Comparison of ENCODE assay signal across 18 cellular contexts in the genomic region with DNA sequence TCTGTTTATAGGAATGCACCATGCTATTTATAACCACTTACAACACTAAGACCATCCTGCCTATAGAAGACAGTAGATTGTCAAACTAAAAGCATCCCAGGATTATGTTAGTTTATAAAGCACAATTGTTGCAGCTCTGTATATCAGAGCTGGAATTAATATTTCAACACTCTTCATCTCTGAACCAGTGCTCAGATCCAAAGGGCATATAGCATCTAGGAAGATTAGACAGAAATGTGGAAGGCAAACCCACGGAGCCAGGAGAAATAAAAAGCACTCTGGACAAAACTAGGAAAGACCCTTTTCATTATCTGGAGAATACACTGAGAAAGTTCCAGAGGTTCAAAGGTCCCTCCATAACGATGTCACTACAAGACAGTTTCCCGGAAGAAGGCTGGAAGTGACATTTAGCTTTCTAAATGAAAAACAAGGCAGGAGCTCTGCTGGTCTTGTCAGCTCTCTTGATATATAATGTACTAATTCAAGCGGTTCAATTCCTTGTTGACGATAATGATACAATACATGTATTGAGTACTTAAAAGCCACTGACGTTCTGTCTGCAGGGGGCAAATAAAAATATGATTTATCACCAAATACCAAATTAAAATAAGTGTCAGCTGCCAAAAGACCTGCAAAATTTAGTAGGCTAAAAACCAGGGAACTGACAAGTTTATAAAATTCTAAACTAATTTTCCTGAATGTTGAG.
"Had no signal": no experiment of that assay in that cellular context is flagged by ENCODE, and none has a peak within 500 bp of the region (broad histone marks: within the 10 kb centered on the region; RNA-seq: fewer than 3 reads in every experiment).

No MANE protein-coding gene starts in this region.

- H3K4me3 Mint-ChIP-seq: dendritic cell treated with granulocyte-macrophage colony-stimulating factor and Interleukin-4, amounts not matched to agents 40 ng/mL and 50 ng/mL, for 4 days; effector memory CD8-positive, alpha-beta T cell; immature natural killer cell; naive thymus-derived CD4-positive, alpha-beta T cell; stimulated activated memory B cell treated with anti-CD40 and anti-IgM and Interleukin-4, amounts not matched to agents 10 μg/mL and 1 μg/mL and 100 μg/mL, for 72 hours; stimulated activated naive CD8-positive, alpha-beta T cell treated with anti-CD3 and anti-CD28 coated beads, Interleukin-15, Interleukin-2, amounts not matched to agents 100 ng/mL and 50 ng/mL, for 24 hours had no signal

- H3K27me3 ChIP-seq: esophagus squamous epithelium, gastroesophageal sphincter, neutrophil, ovary, right atrium auricular region had no signal

- H3K9me3 ChIP-seq: esophagus squamous epithelium, gastroesophageal sphincter, neutrophil, ovary, right atrium auricular region had no signal

- H3K4me3 ChIP-seq: esophagus squamous epithelium, gastroesophageal sphincter, ovary, right atrium auricular region, smooth muscle cell had no signal

- H3K4me1 ChIP-seq: gastroesophageal sphincter had no signal

- H3K27me3 Mint-ChIP-seq: dendritic cell treated with granulocyte-macrophage colony-stimulating factor and Interleukin-4, amounts not matched to agents 40 ng/mL and 50 ng/mL, for 4 days; stimulated activated memory B cell treated with anti-CD40 and anti-IgM and Interleukin-4, amounts not matched to agents 10 μg/mL and 1 μg/mL and 100 μg/mL, for 72 hours had no signal

- H3K4me1 Mint-ChIP-seq: immature natural killer cell; naive thymus-derived CD4-positive, alpha-beta T cell had no signal

- H3K36me3 Mint-ChIP-seq: immature natural killer cell; naive thymus-derived CD4-positive, alpha-beta T cell; stimulated activated memory B cell treated with anti-CD40 and anti-IgM and Interleukin-4, amounts not matched to agents 10 μg/mL and 1 μg/mL and 100 μg/mL, for 72 hours had no signal

- H3K36me3 ChIP-seq: esophagus squamous epithelium, gastroesophageal sphincter, neutrophil, ovary, right atrium auricular region had no signal

- ATAC-seq: effector memory CD8-positive, alpha-beta T cell; gastroesophageal sphincter; left cardiac atrium; left ventricle myocardium superior; naive thymus-derived CD4-positive, alpha-beta T cell; stimulated activated memory B cell treated with anti-CD40 and anti-IgM and Interleukin-4, amounts not matched to agents 10 μg/mL and 1 μg/mL and 100 μg/mL, for 72 hours had no signal

- DNase-seq: effector memory CD8-positive, alpha-beta T cell; esophagus squamous epithelium; foreskin fibroblast; immature natural killer cell; left cardiac atrium; left ventricle myocardium superior; naive thymus-derived CD4-positive, alpha-beta T cell; ovary; stimulated activated CD4-positive, alpha-beta T cell treated with anti-CD3 and anti-CD28 coated beads, Interleukin-4, amount 100 ng/mL, for 24 hours; trophoblast cell had no signal

- H3K27ac ChIP-seq: epithelial cell of prostate, esophagus squamous epithelium, gastroesophageal sphincter, neutrophil, ovary, right atrium auricular region had no signal

- H3K27ac Mint-ChIP-seq: dendritic cell treated with granulocyte-macrophage colony-stimulating factor and Interleukin-4, amounts not matched to agents 40 ng/mL and 50 ng/mL, for 4 days; effector memory CD8-positive, alpha-beta T cell; immature natural killer cell; naive thymus-derived CD4-positive, alpha-beta T cell; stimulated activated memory B cell treated with anti-CD40 and anti-IgM and Interleukin-4, amounts not matched to agents 10 μg/mL and 1 μg/mL and 100 μg/mL, for 72 hours; stimulated activated naive CD8-positive, alpha-beta T cell treated with anti-CD3 and anti-CD28 coated beads, Interleukin-15, Interleukin-2, amounts not matched to agents 100 ng/mL and 50 ng/mL, for 24 hours had no signal

- H3K9me3 Mint-ChIP-seq: dendritic cell treated with granulocyte-macrophage colony-stimulating factor and Interleukin-4, amounts not matched to agents 40 ng/mL and 50 ng/mL, for 4 days; effector memory CD8-positive, alpha-beta T cell; immature natural killer cell; stimulated activated memory B cell treated with anti-CD40 and anti-IgM and Interleukin-4, amounts not matched to agents 10 μg/mL and 1 μg/mL and 100 μg/mL, for 72 hours; stimulated activated naive CD8-positive, alpha-beta T cell treated with anti-CD3 and anti-CD28 coated beads, Interleukin-15, Interleukin-2, amounts not matched to agents 100 ng/mL and 50 ng/mL, for 24 hours had no signal
